ENCODE assay signal across 18 cellular contexts in genomic region chr5:96148376-96148775, GRCh38.
DNase-seq lines count a peak whose midpoint lies in the region; ATAC-seq, FAIRE-seq and TF ChIP-seq lines count a peak whose summit lies in the region.
"Had no signal": no experiment of that assay in that cellular context is flagged by ENCODE, and none has a peak within 500 bp of the region (broad histone marks: within the 10 kb centered on the region; RNA-seq: fewer than 3 reads in every experiment).

No MANE protein-coding gene starts in this region.

- no CpG with 5 or more reads among the region's 4 CpGs for WGBS in IMR-90 (ENCODE audit: extremely low coverage in 2 of 2, insufficient read length in 1 of 2), 2 experiments

- no peak overlapping the region for H3K4me2 ChIP-seq in IMR-90 (ENCODE audit: low read depth, low read length)

- no peak overlapping the region for H3K56ac ChIP-seq in IMR-90 (ENCODE audit: extremely low read depth, insufficient read depth, low read length)

- no peaks in the 10 kb centered on the region for H4K20me1 ChIP-seq in IMR-90 (ENCODE audit: insufficient read depth, low read length)

- no peak overlapping the region for H2BK5ac ChIP-seq in IMR-90 (ENCODE audit: low read depth, low read length, poor library complexity, severe bottlenecking)

- no peak overlapping the region for H3K4me3 ChIP-seq in IMR-90 (ENCODE audit: insufficient read depth, low read depth, low read length)
- no peak overlapping the region for H3K4me3 ChIP-seq in bronchial epithelial cell (ENCODE audit: low read depth, low read length)

- no peak overlapping the region for H3K4me3 Mint-ChIP-seq in activated T-helper 2 cell treated with anti-CD3 and anti-CD28 coated beads, Interferon-gamma antibody, Interleukin-2, Interleukin-4, amounts not matched to agents 10 μg/mL and 5 μg/mL and 100 μg/mL, durations not matched to agents 14 hours and 24 hours and 36 hours (ENCODE audit: low read depth)
- H3K4me3 Mint-ChIP-seq: CD14-positive monocyte; CD8-positive, alpha-beta T cell; HFFc6; IgD-negative memory B cell had no signal

- no peak for DNase-seq in IMR-90
- DNase-seq in bronchial epithelial cell (ENCODE audit: low read depth), result peak; percentile 67
- DNase-seq in foreskin keratinocyte, result peak in 1 of 2 donors; percentile 31
- no peak for DNase-seq in Kasumi-1 (lab: John Stamatoyannopoulos, UW)
- no peak for DNase-seq in activated T-helper 2 cell treated with anti-CD3 and anti-CD28 coated beads, Interferon-gamma antibody, Interleukin-2, Interleukin-4, amounts not matched to agents 10 μg/mL and 5 μg/mL and 100 μg/mL, durations not matched to agents 14 hours and 24 hours and 36 hours (ENCODE audit: low spot score)
- DNase-seq: CD8-positive, alpha-beta T cell; COR-L47; DMS153; DND-41; GDM1; HCEC 1CT; HFFc6 had no signal

- H2BK15ac ChIP-seq in IMR-90 (ENCODE audit: low read depth, low read length), result peak overlapping the region; percentile 88; the same call in 2 of the 3 replicates

- no peak for TF ChIP-seq POLR2A in IMR-90 (IDR thresholded peaks at IDR 0.05; ENCODE audit: low read depth, low read length)

- H3K9me3 Mint-ChIP-seq in activated T-helper 2 cell treated with anti-CD3 and anti-CD28 coated beads, Interferon-gamma antibody, Interleukin-2, Interleukin-4, amounts not matched to agents 10 μg/mL and 5 μg/mL and 100 μg/mL, durations not matched to agents 14 hours and 24 hours and 36 hours, result no peaks in the 10 kb centered on the region
- H3K9me3 Mint-ChIP-seq: CD8-positive, alpha-beta T cell; HFFc6; IgD-negative memory B cell had no signal

- H2BK20ac ChIP-seq in IMR-90 (ENCODE audit: low read depth, low read length), result peak overlapping the region; percentile 71; the same call in 1 of the 2 replicates

- TF ChIP-seq CTCF in IMR-90 (conservative IDR thresholded peaks at IDR 0.05; ENCODE audit: low read depth, low read length), result no peak
- TF ChIP-seq CTCF in bronchial epithelial cell (IDR thresholded peaks at IDR 0.05; ENCODE audit: insufficient read depth, low read length, severe bottlenecking), result no peak
- no peak for TF ChIP-seq CTCF in foreskin keratinocyte (conservative IDR thresholded peaks at IDR 0.05)

- H3K4me1 ChIP-seq in IMR-90 (ENCODE audit: control insufficient read depth, insufficient read depth, low read length) (peaks cover 24% of the 10 kb centered on the region), foreskin keratinocyte (peaks cover 41% of the 10 kb centered on the region)

- intact Hi-C loops in IMR-90 (cut with micrococcal nuclease), result loop anchor here (5.0 to 10.0 kb wide), 2 partner anchors 189 to 294 kb away; no protein-coding TSS in a partner anchor
- intact Hi-C loops in activated T-helper 2 cell treated with anti-CD3 and anti-CD28 coated beads, Interferon-gamma antibody, Interleukin-2, Interleukin-4, amounts not matched to agents 10 μg/mL and 5 μg/mL and 100 μg/mL, durations not matched to agents 14 hours and 24 hours and 36 hours (cut with micrococcal nuclease), result loop anchor here (5.0 kb wide), 1 partner anchor 36 kb away; no protein-coding TSS in a partner anchor

- no peaks in the 10 kb centered on the region for H3K27me3 ChIP-seq in IMR-90 (ENCODE audit: control insufficient read depth, insufficient read depth, low read length)
- no peaks in the 10 kb centered on the region for H3K27me3 ChIP-seq in bronchial epithelial cell (ENCODE audit: control insufficient read depth, insufficient read depth, low read length)
- H3K27me3 ChIP-seq in foreskin keratinocyte, result no peaks in the 10 kb centered on the region

- no peak for ATAC-seq in IMR-90 (ENCODE audit: low read depth)
- ATAC-seq in foreskin keratinocyte, result no peak
- ATAC-seq in HG03521 (IDR thresholded peaks at IDR 0.05; ENCODE audit: unreplicated experiment), result no peak
- no peak for ATAC-seq in GM18873 (IDR thresholded peaks at IDR 0.05; ENCODE audit: low FRiP score, unreplicated experiment)
- ATAC-seq: CD8-positive, alpha-beta T cell had no signal

- H3K36me3 ChIP-seq in IMR-90 (ENCODE audit: control insufficient read depth, insufficient read depth, low read length) (no peaks in the 10 kb centered on the region), bronchial epithelial cell (ENCODE audit: control insufficient read depth, insufficient read depth, low read length) (no peaks in the 10 kb centered on the region)

- peak overlapping the region; percentile 62; the same call in 1 of the 2 replicates for H2BK120ac ChIP-seq in IMR-90 (ENCODE audit: low read depth, low read length)

- FAIRE-seq in bronchial epithelial cell (lab: Jason Lieb, UNC), result no peak
- FAIRE-seq: D721Med, GM12892 had no signal

- POLR2A ChIA-PET in IMR-90 (lab: Charles Lee; ENCODE audit: unreplicated experiment), result interaction anchor here (0.7 kb wide), 1 partner anchor 213 kb away, joined by 3 read pairs; no protein-coding TSS in a partner anchor

- H3K36me3 Mint-ChIP-seq in activated T-helper 2 cell treated with anti-CD3 and anti-CD28 coated beads, Interferon-gamma antibody, Interleukin-2, Interleukin-4, amounts not matched to agents 10 μg/mL and 5 μg/mL and 100 μg/mL, durations not matched to agents 14 hours and 24 hours and 36 hours (ENCODE audit: low read depth), result no peaks in the 10 kb centered on the region
- H3K36me3 Mint-ChIP-seq: CD8-positive, alpha-beta T cell; IgD-negative memory B cell had no signal

- no peak overlapping the region for H3K27ac Mint-ChIP-seq in activated T-helper 2 cell treated with anti-CD3 and anti-CD28 coated beads, Interferon-gamma antibody, Interleukin-2, Interleukin-4, amounts not matched to agents 10 μg/mL and 5 μg/mL and 100 μg/mL, durations not matched to agents 14 hours and 24 hours and 36 hours
- H3K27ac Mint-ChIP-seq: CD14-positive monocyte; CD8-positive, alpha-beta T cell; HFFc6 had no signal

- peak overlapping the region in 1 of 2 experiments; percentile 33; a peak in 1 of 4 replicates for H4K8ac ChIP-seq in IMR-90 (ENCODE audit: low read depth in 2 of 2, low read length in 2 of 2)

- H3K27me3 Mint-ChIP-seq in activated T-helper 2 cell treated with anti-CD3 and anti-CD28 coated beads, Interferon-gamma antibody, Interleukin-2, Interleukin-4, amounts not matched to agents 10 μg/mL and 5 μg/mL and 100 μg/mL, durations not matched to agents 14 hours and 24 hours and 36 hours (ENCODE audit: low read depth), result no peaks in the 10 kb centered on the region
- H3K27me3 Mint-ChIP-seq: IgD-negative memory B cell had no signal

- peak overlapping the region; percentile 88 for H2AK5ac ChIP-seq in IMR-90 (ENCODE audit: low read depth, low read length)

- H2AFZ ChIP-seq in IMR-90 (replicated peaks; ENCODE audit: low read length, poor library complexity), result no peak overlapping the region

- H3K79me1 ChIP-seq in IMR-90 (ENCODE audit: low read depth in 1 of 2, low read length in 2 of 2), result no peaks in the 10 kb centered on the region; a peak in 1 of 4 replicates

- peaks cover 19% of the 10 kb centered on the region for H3K9me1 ChIP-seq in IMR-90 (ENCODE audit: insufficient read depth, low read length)

- peak overlapping the region; percentile 46; the same call in 1 of the 2 replicates for H3K18ac ChIP-seq in IMR-90 (ENCODE audit: low read depth, low read length)

- TF ChIP-seq RAD21 in IMR-90 (IDR thresholded peaks at IDR 0.05; ENCODE audit: low read length), result no peak

- H4K5ac ChIP-seq in IMR-90 (ENCODE audit: low read depth, low read length), result no peak overlapping the region

- no TSS peak for BruUV-seq in IMR-90 (replicated peaks; lab: Mats Ljungman, UMichigan)

- no peak overlapping the region for H2AK9ac ChIP-seq in IMR-90 (replicated peaks; ENCODE audit: low read depth, low read length, poor library complexity)

- in situ Hi-C loops in IMR-90 (cut with MboI; ENCODE audit: low sequenced_read_pairs), result no loop called here

- H3K27ac ChIP-seq in IMR-90 (ENCODE audit: insufficient read depth, low read length) (no peak overlapping the region), foreskin keratinocyte (peak overlapping the region; percentile 88)

- 0 out of 2 replicates have a peak overlapping the region, but pooled peaks have one; percentile 77 for H3K14ac ChIP-seq in IMR-90 (replicated peaks; ENCODE audit: low read depth, low read length)

- H3K23ac ChIP-seq in IMR-90 (ENCODE audit: low read depth, low read length), result no peak overlapping the region

- H3K9ac ChIP-seq in IMR-90 (ENCODE audit: low read depth, low read length), result no peak overlapping the region

- CTCF ChIA-PET in IMR-90 (lab: Yijun Ruan, JAX), result no interaction called here

- dilution Hi-C loops in IMR-90 (cut with HindIII; ENCODE audit: low sequenced_read_pairs, unreplicated experiment), result no loop called here

- H3K4me1 Mint-ChIP-seq in activated T-helper 2 cell treated with anti-CD3 and anti-CD28 coated beads, Interferon-gamma antibody, Interleukin-2, Interleukin-4, amounts not matched to agents 10 μg/mL and 5 μg/mL and 100 μg/mL, durations not matched to agents 14 hours and 24 hours and 36 hours (ENCODE audit: low read depth), result peaks cover 6% of the 10 kb centered on the region
- H3K4me1 Mint-ChIP-seq: IgD-negative memory B cell had no signal

- peak overlapping the region; percentile 70; the same call in 1 of the 2 replicates for H3K4ac ChIP-seq in IMR-90 (ENCODE audit: low read depth, low read length)

- peak overlapping the region; percentile 70 for H4K91ac ChIP-seq in IMR-90 (ENCODE audit: insufficient read depth, low read depth, low read length)

- H3K9me3 ChIP-seq in IMR-90 (ENCODE audit: control insufficient read depth, insufficient read depth, low read length), result no peaks in the 10 kb centered on the region

TF ChIP-seq in IMR-90, 13 proteins besides CTCF, POLR2A, EP300 and RAD21 (continues in another document):
- no peak for TF ChIP-seq SMC3 (IDR thresholded peaks at IDR 0.05; ENCODE audit: low read depth, low read length)
- TF ChIP-seq NFE2L2 (IDR thresholded peaks at IDR 0.05; ENCODE audit: low read depth, low read length), result no peak
- TF ChIP-seq CHD1 (IDR thresholded peaks at IDR 0.05; ENCODE audit: low read depth, low read length), result no peak
- no peak for TF ChIP-seq CEBPB (IDR thresholded peaks at IDR 0.05; ENCODE audit: low read depth, low read length)
- TF ChIP-seq ELK1 (IDR thresholded peaks at IDR 0.05; ENCODE audit: borderline replicate concordance, low read depth, low read length), result no peak
- TF ChIP-seq FOS (IDR thresholded peaks at IDR 0.05; ENCODE audit: low read depth, low read length), result no peak
- no peak for TF ChIP-seq MXI1 (IDR thresholded peaks at IDR 0.05; ENCODE audit: borderline replicate concordance, low read depth, low read length)
- no peak for TF ChIP-seq MAFK (IDR thresholded peaks at IDR 0.05; ENCODE audit: low read depth, low read length)
- no peak for TF ChIP-seq RCOR1 (IDR thresholded peaks at IDR 0.05; ENCODE audit: insufficient replicate concordance, low read length)
